Comparison of ENCODE assay signal across 18 cellular contexts in the genomic region with DNA sequence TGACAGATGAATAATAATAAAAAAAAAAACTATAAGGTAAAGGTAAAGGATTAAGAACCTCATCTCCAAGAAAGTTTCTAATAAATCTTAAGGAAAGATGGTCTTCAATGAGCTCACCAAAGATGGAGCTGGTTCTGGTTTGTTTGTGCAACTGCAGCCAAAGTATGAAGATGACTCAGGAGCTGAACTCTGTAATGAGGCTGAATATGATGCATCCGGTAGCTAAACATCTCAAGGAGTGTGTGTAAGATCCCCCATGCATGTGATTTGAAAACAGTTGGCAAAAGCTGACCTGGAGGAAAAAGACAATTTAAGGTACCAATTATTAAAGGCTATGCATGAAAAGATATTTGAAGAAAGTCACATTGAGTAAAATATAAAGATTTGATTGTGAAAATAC.
DNase-seq lines count a peak whose midpoint lies in the region; FAIRE-seq and TF ChIP-seq lines count a peak whose summit lies in the region.
"Had no signal": no experiment of that assay in that cellular context is flagged by ENCODE, and none has a peak within 500 bp of the region (broad histone marks: within the 10 kb centered on the region; RNA-seq: fewer than 3 reads in every experiment).

No MANE protein-coding gene starts in this region.

- TF ChIP-seq CTCF in epithelial cell of esophagus (IDR thresholded peaks at IDR 0.05; ENCODE audit: insufficient read depth, low read depth, low read length, missing control alignments) (no peak), retinal pigment epithelial cell (conservative IDR thresholded peaks at IDR 0.05; ENCODE audit: low read depth, low read length) (no peak)

- FAIRE-seq in RCC 7860 (lab: Jason Lieb, UNC), result no peak
- FAIRE-seq: D721Med, GM12891, GM19239 had no signal

- H3K4me3 ChIP-seq in epithelial cell of esophagus (ENCODE audit: low read length), result no peak overlapping the region
- no peak overlapping the region for H3K4me3 ChIP-seq in retinal pigment epithelial cell (ENCODE audit: low read length)
- H3K4me3 ChIP-seq: GM23338, psoas muscle had no signal

- DNase-seq in EL, result peak; percentile 83
- DNase-seq in RCC 7860 (ENCODE audit: low spot score), result peak; percentile 6
- peak; percentile 54 for DNase-seq in epithelial cell of esophagus (ENCODE audit: low read depth)
- peak; percentile 9 for DNase-seq in retinal pigment epithelial cell (ENCODE audit: low read depth)
- DNase-seq in NCI-H748 treated with DMSO at 0.1 percent for 48 hours (lab: John Stamatoyannopoulos, UW), result no peak
- DNase-seq in iPS-NIHi7 (ENCODE audit: extremely low spot score), result no peak
- DNase-seq in stimulated activated CD8-positive, alpha-beta memory T cell treated with anti-CD3 and anti-CD28 coated beads, Interleukin-4, amount 100 ng/mL, for 48 hours, result no peak
- no peak for DNase-seq in DMS153 (lab: John Stamatoyannopoulos, UW)
- DNase-seq: aorta, NCI-H146, NCI-H526 treated with DMSO at 0.1 percent for 48 hours, psoas muscle, SHP77 treated with DMSO at 0.1 percent for 48 hours, substantia nigra had no signal

Comparison
In these comparisons a context has a peak if more than half of its experiments do, and no peak if none do; other contexts are left out.
1. DNase-seq: peak in EL (single experiment), RCC 7860 (single experiment), epithelial cell of esophagus (single experiment) and retinal pigment epithelial cell (single experiment); none in NCI-H748 treated with DMSO at 0.1 percent for 48 hours (single experiment), iPS-NIHi7 (single experiment), stimulated activated CD8-positive, alpha-beta memory T cell treated with anti-CD3 and anti-CD28 coated beads, Interleukin-4, amount 100 ng/mL, for 48 hours (single experiment) and DMS153 (single experiment).